Comparison of ENCODE assay signal across 10 cellular contexts in the genomic region with DNA sequence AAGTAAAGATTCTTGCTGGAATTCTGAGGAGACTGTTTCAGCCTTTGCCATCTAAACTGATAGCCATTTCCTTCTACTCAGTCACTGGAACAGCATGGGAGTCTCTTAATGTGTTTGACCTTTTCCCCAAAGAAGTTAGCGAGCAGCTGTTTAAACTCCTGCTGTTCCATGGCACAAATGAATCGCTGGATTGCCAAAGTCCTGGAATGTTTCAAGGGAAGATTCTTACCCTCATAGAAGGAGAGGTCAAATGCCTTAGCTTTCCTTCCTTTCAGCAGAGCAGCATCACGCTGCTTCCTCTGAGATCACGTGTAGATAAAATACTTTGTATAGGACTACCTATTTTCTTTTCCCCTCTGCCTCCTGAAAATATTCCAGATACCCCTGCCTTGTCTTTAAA. TPM values are rescaled to one million over a fixed set of nuclear protein-coding genes. Genes with fewer than 3 reads are reported as not detected.
DNase-seq lines count a peak whose midpoint lies in the region; ATAC-seq and TF ChIP-seq lines count a peak whose summit lies in the region.
"Had no signal": no experiment of that assay in that cellular context is flagged by ENCODE, and none has a peak within 500 bp of the region (broad histone marks: within the 10 kb centered on the region; RNA-seq: fewer than 3 reads in every experiment).

No MANE protein-coding gene starts in this region.

- H3K27me3 Mint-ChIP-seq in activated CD4-positive, alpha-beta T cell treated with anti-CD3 and anti-CD28 coated beads, Interleukin-2, amount 10 ng/mL, durations not matched to agents 24 days and 14 days = peaks cover 6% of the 10 kb centered on the region
- no peaks in the 10 kb centered on the region for H3K27me3 Mint-ChIP-seq in activated CD4-positive, alpha-beta T cell treated with anti-CD3 and anti-CD28 coated beads for 36 hours
- H3K27me3 Mint-ChIP-seq: IgD-negative memory B cell had no signal

- H3K27ac ChIP-seq in esophagus muscularis mucosa (replicated peaks in 1 of 4) (peak overlapping the region; percentile 76 to 84 (median 80)), aorta (ENCODE audit: low read depth in 1 of 2, low read length in 2 of 2) (no peak overlapping the region)
- H3K27ac ChIP-seq: neutrophil had no signal

- peak; percentile 41 for DNase-seq in activated CD4-positive, alpha-beta T cell treated with anti-CD3 and anti-CD28 coated beads, Interleukin-2, amount 10 ng/mL, durations not matched to agents 24 days and 14 days
- no peak for DNase-seq in activated CD4-positive, alpha-beta T cell treated with anti-CD3 and anti-CD28 coated beads for 36 hours
- DNase-seq in esophagus muscularis mucosa (ENCODE audit: extremely low spot score) (no peak), midbrain (lab: John Stamatoyannopoulos, UW) (peak; percentile 32), aorta (no peak), cerebellum (ENCODE audit: low spot score) (no peak), T-helper 1 cell (no peak), COR-L47 (lab: John Stamatoyannopoulos, UW) (no peak)

- no peaks in the 10 kb centered on the region for H3K4me1 Mint-ChIP-seq in activated CD4-positive, alpha-beta T cell treated with anti-CD3 and anti-CD28 coated beads, Interleukin-2, amount 10 ng/mL, durations not matched to agents 24 days and 14 days
- peaks cover 4% of the 10 kb centered on the region for H3K4me1 Mint-ChIP-seq in activated CD4-positive, alpha-beta T cell treated with anti-CD3 and anti-CD28 coated beads for 36 hours

- TF ChIP-seq EP300 in esophagus muscularis mucosa (IDR thresholded peaks at IDR 0.05) = no peak

- POLR2A ChIA-PET in activated CD4-positive, alpha-beta T cell treated with anti-CD3 and anti-CD28 coated beads for 36 hours (lab: Charles Lee) = no interaction called here

- intact Hi-C loops in activated CD4-positive, alpha-beta T cell treated with anti-CD3 and anti-CD28 coated beads, Interleukin-2, amount 10 ng/mL, durations not matched to agents 24 days and 14 days (cut with micrococcal nuclease) = no loop called here
- intact Hi-C loops in activated CD4-positive, alpha-beta T cell treated with anti-CD3 and anti-CD28 coated beads for 36 hours (cut with DNase I, micrococcal nuclease) = no loop called here
- intact Hi-C loops in esophagus muscularis mucosa (cut with DNase I) = no loop called here
- intact Hi-C loops in aorta (cut with DNase I) = no loop called here

- H3K9me3 Mint-ChIP-seq in activated CD4-positive, alpha-beta T cell treated with anti-CD3 and anti-CD28 coated beads, Interleukin-2, amount 10 ng/mL, durations not matched to agents 24 days and 14 days = no peaks in the 10 kb centered on the region
- no peaks in the 10 kb centered on the region for H3K9me3 Mint-ChIP-seq in activated CD4-positive, alpha-beta T cell treated with anti-CD3 and anti-CD28 coated beads for 36 hours (ENCODE audit: low read depth)
- H3K9me3 Mint-ChIP-seq: IgD-negative memory B cell had no signal

- 9% methylated on average over 4 of the region's 4 CpGs for WGBS in esophagus muscularis mucosa
- 11 to 16% methylated on average over 4 of the region's 4 CpGs for WGBS in aorta, 2 donors

- no peak for TF ChIP-seq POLR2A in esophagus muscularis mucosa (IDR thresholded peaks at IDR 0.05; ENCODE audit: low read depth)

- peaks cover 2 to 10% (median 3%) of the 10 kb centered on the region in 4 donors for H3K36me3 ChIP-seq in esophagus muscularis mucosa
- no peaks in the 10 kb centered on the region for H3K36me3 ChIP-seq in aorta (ENCODE audit: control insufficient read depth in 1 of 2, insufficient read depth in 2 of 2, low read length in 1 of 2)
- H3K36me3 ChIP-seq: neutrophil had no signal

- no peak overlapping the region for H3K27ac Mint-ChIP-seq in activated CD4-positive, alpha-beta T cell treated with anti-CD3 and anti-CD28 coated beads, Interleukin-2, amount 10 ng/mL, durations not matched to agents 24 days and 14 days
- no peak overlapping the region for H3K27ac Mint-ChIP-seq in activated CD4-positive, alpha-beta T cell treated with anti-CD3 and anti-CD28 coated beads for 36 hours

- H3K36me3 Mint-ChIP-seq in activated CD4-positive, alpha-beta T cell treated with anti-CD3 and anti-CD28 coated beads, Interleukin-2, amount 10 ng/mL, durations not matched to agents 24 days and 14 days (ENCODE audit: low read depth) = no peaks in the 10 kb centered on the region
- no peaks in the 10 kb centered on the region for H3K36me3 Mint-ChIP-seq in activated CD4-positive, alpha-beta T cell treated with anti-CD3 and anti-CD28 coated beads for 36 hours (ENCODE audit: low read depth)

- no peaks in the 10 kb centered on the region for H3K9me3 ChIP-seq in esophagus muscularis mucosa
- no peaks in the 10 kb centered on the region for H3K9me3 ChIP-seq in aorta (ENCODE audit: control insufficient read depth, low read length)
- H3K9me3 ChIP-seq: neutrophil had no signal

- H3K4me3 ChIP-seq in esophagus muscularis mucosa (peak overlapping the region in 3 of 4 donors; percentile 10 to 27 (median 13)), aorta (ENCODE audit: low read length in 2 of 2) (no peak overlapping the region)

- ATAC-seq in activated CD4-positive, alpha-beta T cell treated with anti-CD3 and anti-CD28 coated beads for 36 hours = no peak
- peak; percentile 44 for ATAC-seq in aorta (ENCODE audit: low FRiP score)

- H3K4me3 Mint-ChIP-seq in activated CD4-positive, alpha-beta T cell treated with anti-CD3 and anti-CD28 coated beads, Interleukin-2, amount 10 ng/mL, durations not matched to agents 24 days and 14 days = no peak overlapping the region
- H3K4me3 Mint-ChIP-seq in activated CD4-positive, alpha-beta T cell treated with anti-CD3 and anti-CD28 coated beads for 36 hours = no peak overlapping the region
- H3K4me3 Mint-ChIP-seq: IgD-negative memory B cell had no signal

- TF ChIP-seq CTCF in esophagus muscularis mucosa (IDR thresholded peaks at IDR 0.05) = no peak

- H3K27me3 ChIP-seq in esophagus muscularis mucosa (no peaks in the 10 kb centered on the region), aorta (ENCODE audit: control insufficient read depth in 1 of 2, insufficient read depth in 2 of 2, low read length in 1 of 2) (no peaks in the 10 kb centered on the region)

- H3K4me1 ChIP-seq in esophagus muscularis mucosa (peaks cover 20 to 36% (median 34%) of the 10 kb centered on the region in 4 donors), aorta (ENCODE audit: control insufficient read depth in 1 of 2, insufficient read depth in 2 of 2, low read length in 2 of 2) (no peaks in the 10 kb centered on the region)

- CTCF ChIA-PET in activated CD4-positive, alpha-beta T cell treated with anti-CD3 and anti-CD28 coated beads for 36 hours (lab: Charles Lee) = interaction anchor here (1.1 to 1.5 kb wide), 2 partner anchors 10 to 89 kb away, joined by 4 read pairs; a partner anchor contains a TSS

RNA-seq across cellular contexts. Expression of a gene that starts 10.5 kb away (rescaled TPM):
- 24.4 and 28.5 TPM in 2 replicates for total RNA-seq in activated CD4-positive, alpha-beta T cell treated with anti-CD3 and anti-CD28 coated beads, Interleukin-2, amount 10 ng/mL, durations not matched to agents 24 days and 14 days
- total RNA-seq in activated CD4-positive, alpha-beta T cell treated with anti-CD3 and anti-CD28 coated beads for 36 hours = 10 to 100 TPM; 27.6 to 39.3 TPM
- 10 to 100 TPM; 31.5 to 57.3 (median 40.4) TPM for total RNA-seq in esophagus muscularis mucosa
- total RNA-seq in aorta = 10 to 100 TPM; 24.4 to 43.8 TPM
- polyA plus RNA-seq in aorta = 10 to 100 TPM in 1 of 2 donors, 1 to 10 TPM in 1; 9.5 to 59.5 TPM
- 71.0 TPM for total RNA-seq in cerebellum

Comparison
In these comparisons a context has a peak if more than half of its experiments do, and no peak if none do; other contexts are left out.
1. DNase-seq: peak in activated CD4-positive, alpha-beta T cell treated with anti-CD3 and anti-CD28 coated beads, Interleukin-2, amount 10 ng/mL, durations not matched to agents 24 days and 14 days (single experiment) and midbrain (single experiment); none in activated CD4-positive, alpha-beta T cell treated with anti-CD3 and anti-CD28 coated beads for 36 hours (single experiment), esophagus muscularis mucosa (single experiment), aorta (0 of 2), cerebellum (single experiment), T-helper 1 cell (0 of 5) and COR-L47 (single experiment).
2. H3K27ac ChIP-seq: peak in esophagus muscularis mucosa (4 of 4); none in aorta (0 of 2).
3. H3K4me3 ChIP-seq: peak in esophagus muscularis mucosa (3 of 4); none in aorta (0 of 2).